Comparison of ENCODE assay signal across 8 cellular contexts in the genomic region with DNA sequence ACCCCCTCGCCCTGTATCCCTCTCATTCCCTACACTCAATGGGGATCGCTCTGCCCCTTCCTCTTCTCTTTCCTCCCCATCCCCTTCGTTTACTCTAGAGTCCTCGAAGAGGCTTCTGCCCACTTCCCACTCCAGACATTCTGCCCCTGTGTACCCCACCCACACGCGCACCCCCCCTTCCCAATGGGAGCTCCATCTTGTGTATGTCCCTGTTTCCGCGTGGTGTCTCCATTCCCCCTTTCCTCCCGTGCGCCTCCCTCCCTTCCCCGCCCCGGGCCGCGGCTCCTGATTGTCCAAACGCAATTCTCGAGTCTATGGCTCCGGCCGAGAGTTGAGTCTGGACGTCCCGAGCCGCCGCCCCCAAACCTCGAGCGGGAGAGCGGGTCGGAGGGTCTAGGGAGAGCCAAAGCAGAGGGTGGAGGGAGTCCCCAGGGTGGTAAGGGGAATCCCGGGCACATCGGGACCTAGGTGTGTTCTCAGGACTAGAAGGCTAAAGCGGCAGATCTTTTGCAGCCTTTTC. TPM values are rescaled to one million over a fixed set of nuclear protein-coding genes. Genes with fewer than 3 reads are reported as not detected.
A peak's percentile ranks its signal among the peaks of the same experiment; 100 is the strongest.
DNase-seq lines count a peak whose midpoint lies in the region; ATAC-seq, FAIRE-seq and TF ChIP-seq lines count a peak whose summit lies in the region.

No MANE protein-coding gene starts in this region.

- intact Hi-C loops in K562 (cut with micrococcal nuclease), result no loop called here

- TF ChIP-seq POLR2A in K562 (conservative IDR thresholded peaks at IDR 0.05), result no peak

- H3K79me2 ChIP-seq in DOHH2 (ENCODE audit: control insufficient read depth, low read length) (peaks cover 21% of the 10 kb centered on the region), Loucy (ENCODE audit: insufficient read depth, low read length) (peaks cover 32% of the 10 kb centered on the region; the same call in 1 of the 2 replicates), K562 (ENCODE audit: control insufficient read depth, insufficient read depth, low read length) (peaks cover 44% of the 10 kb centered on the region), smooth muscle cell (ENCODE audit: low read depth) (peaks cover 16% of the 10 kb centered on the region)

- no peak for FAIRE-seq in K562 (lab: Jason Lieb, UNC)

- H3K36me3 ChIP-seq in DOHH2 (ENCODE audit: control insufficient read depth, low read length) (peaks cover 26% of the 10 kb centered on the region), Loucy (ENCODE audit: insufficient read depth, low read length) (peaks cover 9% of the 10 kb centered on the region; the same call in 1 of the 2 replicates), K562 (ENCODE audit: control insufficient read depth, insufficient read depth, low read length) (peaks cover 50% of the 10 kb centered on the region), smooth muscle cell (ENCODE audit: low read depth) (peaks cover under 1% of the 10 kb centered on the region)

- CTCF ChIA-PET in K562 (lab: Yijun Ruan, JAX; ENCODE audit: low intra/inter-chr PET ratio), result no interaction called here

- H2AFZ ChIP-seq in Loucy (ENCODE audit: low read length) (peak overlapping the region; percentile 83), K562 (ENCODE audit: low read depth, low read length) (peak overlapping the region; percentile 82), smooth muscle cell (ENCODE audit: low read depth) (peak overlapping the region; percentile 45)

- under 1% methylated on average over 19 of the region's 29 CpGs for WGBS in K562 (ENCODE audit: insufficient coverage, low coverage, missing lambda C conversion rate)
- WGBS in smooth muscle cell (ENCODE audit: low lambda C conversion rate), result 1% methylated on average over 16 of the region's 29 CpGs

- H3K27ac ChIP-seq in DOHH2 (ENCODE audit: low read depth, low read length) (peak overlapping the region; percentile 64), K562 (ENCODE audit: extremely low read depth, low read depth, low read length) (peak overlapping the region; percentile 95), smooth muscle cell (ENCODE audit: low read depth) (peak overlapping the region; percentile 94)

- H4K20me1 ChIP-seq in DOHH2 (ENCODE audit: control insufficient read depth, insufficient read depth, low read depth, low read length) (no peaks in the 10 kb centered on the region; the same call in 1 of the 2 replicates), Loucy (ENCODE audit: insufficient read depth, low read length, poor library complexity, severe bottlenecking) (peaks cover 10% of the 10 kb centered on the region), K562 (replicated peaks; ENCODE audit: control insufficient read depth, insufficient read depth, low read length) (peaks cover 6% of the 10 kb centered on the region; the same call in 1 of the 2 replicates), smooth muscle cell (ENCODE audit: low read depth) (peaks cover 23% of the 10 kb centered on the region)

- H3K4me2 ChIP-seq in DOHH2 (ENCODE audit: low read length) (peak overlapping the region; percentile 99), Loucy (ENCODE audit: low read depth, low read length, poor library complexity, severe bottlenecking) (peak overlapping the region; percentile 98), K562 (ENCODE audit: insufficient read depth, low read length) (peak overlapping the region; percentile 87), smooth muscle cell (peak overlapping the region; percentile 95)

- H3K9me1 ChIP-seq in K562 (ENCODE audit: control insufficient read depth, insufficient read depth, low read length), result peaks cover 3% of the 10 kb centered on the region

- DNase-seq in K562 (ENCODE audit: extremely low read depth in 1 of 4, low spot score in 3 of 4) (peak in 3 of 4 experiments; percentile 46 to 69 (median 62)), smooth muscle cell (lab: John Stamatoyannopoulos, UW; ENCODE audit: unreplicated experiment) (no peak), foreskin melanocyte (no peak), middle frontal gyrus (ENCODE audit: extremely low spot score, low spot score) (no peak)

- in situ Hi-C loops in K562 (cut with MboI), result no loop called here

- H3K27me3 ChIP-seq in DOHH2 (ENCODE audit: control insufficient read depth, low read length) (no peaks in the 10 kb centered on the region; the same call in 1 of the 2 replicates), Loucy (ENCODE audit: insufficient read depth, low read length, poor library complexity, severe bottlenecking) (no peaks in the 10 kb centered on the region), K562 (ENCODE audit: control insufficient read depth in 2 of 2, insufficient read depth in 2 of 2, low read length in 2 of 2) (no peaks in the 10 kb centered on the region), smooth muscle cell (ENCODE audit: low read depth) (no peaks in the 10 kb centered on the region)

- TF ChIP-seq CTCF in DOHH2 (IDR thresholded peaks at IDR 0.05; ENCODE audit: low read depth, low read length, poor library complexity, severe bottlenecking) (no peak), Loucy (conservative IDR thresholded peaks at IDR 0.05; ENCODE audit: low read length) (no peak), K562 (IDR thresholded peaks at IDR 0.05 in 2 of 3, conservative IDR thresholded peaks at IDR 0.05 in 1 of 3; ENCODE audit: insufficient read depth in 2 of 3, low read depth in 1 of 3, low read length in 3 of 3) (no peak), smooth muscle cell (IDR thresholded peaks at IDR 0.05; ENCODE audit: borderline replicate concordance, insufficient read depth, poor library complexity, severe bottlenecking) (no peak)

- TF ChIP-seq RAD21 in K562 (CRISPR knock-in tag; conservative IDR thresholded peaks at IDR 0.05 in 1 of 2, IDR thresholded peaks at IDR 0.05 in 1 of 2), result no peak

- H3F3A ChIP-seq in DOHH2 (ENCODE audit: control insufficient read depth, insufficient read depth) (peaks cover 30% of the 10 kb centered on the region), Loucy (ENCODE audit: low read depth) (0 out of 2 replicates have a peak, but pooled peaks cover 3% of the 10 kb centered on the region), smooth muscle cell (ENCODE audit: low read depth) (peaks cover 15% of the 10 kb centered on the region)

- no peaks in the 10 kb centered on the region for H3K9me3 ChIP-seq in DOHH2 (ENCODE audit: control insufficient read depth, insufficient read depth, low read length)
- H3K9me3 ChIP-seq in Loucy (ENCODE audit: insufficient read depth, low read depth, low read length), result no peaks in the 10 kb centered on the region
- no peaks in the 10 kb centered on the region for H3K9me3 ChIP-seq in K562 (replicated peaks; ENCODE audit: control insufficient read depth, insufficient read depth, low read depth, low read length)
- H3K9me3 ChIP-seq in iPS-18c (ENCODE audit: control insufficient read depth, insufficient read depth, low read length), result no peaks in the 10 kb centered on the region
- no peaks in the 10 kb centered on the region for H3K9me3 ChIP-seq in smooth muscle cell (replicated peaks; ENCODE audit: low read depth)

- no TSS peak for BruUV-seq in K562 (replicated peaks; lab: Mats Ljungman, UMichigan)

- H3K9me2 ChIP-seq in DOHH2 (replicated peaks; ENCODE audit: control insufficient read depth, low read length) (no peaks in the 10 kb centered on the region), Loucy (replicated peaks; ENCODE audit: low read depth, low read length) (no peaks in the 10 kb centered on the region)

- peak overlapping the region; percentile 84 for H3K9ac ChIP-seq in Loucy (ENCODE audit: low read depth, low read length, poor library complexity, severe bottlenecking)
- peak overlapping the region; percentile 96 for H3K9ac ChIP-seq in K562 (ENCODE audit: insufficient read depth in 1 of 2, low read depth in 2 of 2, low read length in 2 of 2)
- peak overlapping the region; percentile 98 for H3K9ac ChIP-seq in smooth muscle cell (ENCODE audit: low read depth)

- TF ChIP-seq EP300 in K562 (IDR thresholded peaks at IDR 0.05; ENCODE audit: low read length), result no peak

- ATAC-seq in K562, result peak; percentile 34
- no peak for ATAC-seq in GM21526 (IDR thresholded peaks at IDR 0.05; ENCODE audit: low FRiP score, unreplicated experiment)

- POLR2A ChIA-PET in K562 (lab: Yijun Ruan, JAX), result interaction anchor here (0.6 to 1.8 kb wide), 10 partner anchors 8 to 236 kb away, joined by 3 to 8 read pairs (median 4); partner anchors contain the start of genes B3GALT4, RPS18 and VPS52

- H3K4me3 ChIP-seq in DOHH2 (ENCODE audit: low read length) (peak overlapping the region; percentile 94), Loucy (ENCODE audit: low read length, poor library complexity, severe bottlenecking) (peak overlapping the region; percentile 79), K562 (peak overlapping the region; percentile 90), iPS-18c (ENCODE audit: insufficient read depth, low read depth, low read length) (peak overlapping the region; percentile 85), smooth muscle cell (peak overlapping the region; percentile 83)

- H3K4me1 ChIP-seq in DOHH2 (ENCODE audit: control insufficient read depth, low read length), result peaks cover 39% of the 10 kb centered on the region
- H3K4me1 ChIP-seq in Loucy (ENCODE audit: insufficient read depth, low read length, poor library complexity, severe bottlenecking), result peaks cover 39% of the 10 kb centered on the region
- H3K4me1 ChIP-seq in K562 (replicated peaks in 1 of 2; ENCODE audit: control insufficient read depth in 2 of 2, insufficient read depth in 2 of 2, low read length in 2 of 2), result peaks cover 33 to 61% of the 10 kb centered on the region in 2 experiments
- H3K4me1 ChIP-seq in smooth muscle cell (ENCODE audit: low read depth), result peaks cover 33% of the 10 kb centered on the region

RNA-seq across cellular contexts. Expression of gene RING1, which starts 0.7 kb away (rescaled TPM):
- total RNA-seq in K562 (2011; cell fraction: chromatin; rRNA removed; ENCODE audit: low replicate concordance), result 19.1 and 48.9 TPM in 2 replicates
- 35.5 and 38.2 TPM in 2 replicates for total RNA-seq in K562 (2011; cell fraction: nucleolus; rRNA removed)
- total RNA-seq in K562 (2011; cell fraction: nucleoplasm; rRNA removed), result 24.5 and 29.3 TPM in 2 replicates
- total RNA-seq in K562 (2014; rRNA removed), result 40.2 and 50.0 TPM in 2 replicates
- total RNA-seq in K562 (2014; rRNA removed; fragmentation: Illumina TruSeq; extraction: Trizol), result 24.6 and 27.5 TPM in 2 replicates
- total RNA-seq in K562 (2015; rRNA removed; fragmentation: Illumina TruSeq; extraction: Trizol), result 32.8 and 36.9 TPM in 2 replicates
- 45.2 and 52.0 TPM in 2 replicates for total RNA-seq in K562 (2021)
- 28.7 and 32.3 TPM in 2 replicates for polyA plus RNA-seq in K562 (2011; rRNA removed)
- polyA plus RNA-seq in K562 (2011; cell fraction: cytosol; rRNA removed), result 32.0 and 49.7 TPM in 2 replicates
- polyA plus RNA-seq in K562 (2011; cell fraction: nucleus; rRNA removed), result 71.2 and 99.4 TPM in 2 replicates
- polyA plus RNA-seq in K562 (2012), result 53.8 and 61.3 TPM in 2 replicates
- 44.2 and 45.4 TPM in 2 replicates for polyA plus RNA-seq in K562 (2014; fragmentation: Illumina TruSeq; extraction: Trizol)
- 1 to 10 TPM; 4.2 to 4.8 TPM for polyA plus RNA-seq in K562 (2014; fragmentation: Nextera tagmentation; extraction: Ambion mirVana)
- 54.4 and 59.1 TPM in 2 replicates for polyA plus RNA-seq in K562 (2014; rRNA removed)
- 9.4 and 21.5 TPM in 2 replicates for polyA minus RNA-seq in K562 (2011; rRNA and poly(A)+ RNA removed)
- polyA minus RNA-seq in K562 (2011; cell fraction: cytosol; rRNA and poly(A)+ RNA removed), result 13.9 and 17.4 TPM in 2 replicates
- 5.3 and 8.9 TPM in 2 replicates for polyA minus RNA-seq in K562 (2011; cell fraction: nucleus; rRNA and poly(A)+ RNA removed)
- total RNA-seq in smooth muscle cell, result 23.4 and 32.2 TPM in 2 replicates
- polyA plus RNA-seq in smooth muscle cell, result 31.6 and 35.1 TPM in 2 replicates

RNA-seq across cellular contexts. Expression of gene HSD17B8, which starts 3.2 kb away (rescaled TPM):
- 8.8 and 25.7 TPM in 2 replicates for total RNA-seq in K562 (2011; cell fraction: chromatin; rRNA removed; ENCODE audit: low replicate concordance)
- 26.0 and 28.7 TPM in 2 replicates for total RNA-seq in K562 (2011; cell fraction: nucleolus; rRNA removed)
- total RNA-seq in K562 (2011; cell fraction: nucleoplasm; rRNA removed), result 17.3 and 18.1 TPM in 2 replicates
- total RNA-seq in K562 (2014; rRNA removed) (32.5 and 38.9 TPM in 2 replicates), K562 (2014; rRNA removed; fragmentation: Illumina TruSeq; extraction: Trizol) (12.4 and 14.2 TPM in 2 replicates), K562 (2015; rRNA removed; fragmentation: Illumina TruSeq; extraction: Trizol) (8.1 and 10.0 TPM in 2 replicates), K562 (2021) (20.5 and 22.0 TPM in 2 replicates), smooth muscle cell (2.9 and 4.9 TPM in 2 replicates)
- polyA plus RNA-seq in K562 (2011; rRNA removed) (15.6 and 30.3 TPM in 2 replicates), K562 (2014; fragmentation: Illumina TruSeq; extraction: Trizol) (10.3 and 13.6 TPM in 2 replicates), K562 (2014; fragmentation: Nextera tagmentation; extraction: Ambion mirVana) (1 to 10 TPM; 3.7 to 4.7 TPM), K562 (2014; rRNA removed) (35.2 and 37.3 TPM in 2 replicates), smooth muscle cell (3.7 and 9.6 TPM in 2 replicates)
- 20.6 and 74.0 TPM in 2 replicates for polyA plus RNA-seq in K562 (2011; cell fraction: cytosol; rRNA removed)
- 30.2 and 58.4 TPM in 2 replicates for polyA plus RNA-seq in K562 (2011; cell fraction: nucleus; rRNA removed)
- polyA plus RNA-seq in K562 (2012), result 19.8 and 22.7 TPM in 2 replicates
- polyA minus RNA-seq in K562 (2011; rRNA and poly(A)+ RNA removed), result 6.8 and 15.1 TPM in 2 replicates
- 1.5 and 8.9 TPM in 2 replicates for polyA minus RNA-seq in K562 (2011; cell fraction: cytosol; rRNA and poly(A)+ RNA removed)
- polyA minus RNA-seq in K562 (2011; cell fraction: nucleus; rRNA and poly(A)+ RNA removed), result 7.9 and 9.8 TPM in 2 replicates

RNA-seq across cellular contexts. Expression of gene SLC39A7, which starts 7.0 kb away (rescaled TPM):
- total RNA-seq in K562 (2011; cell fraction: chromatin; rRNA removed; ENCODE audit: low replicate concordance), result 181 and 256 TPM in 2 replicates
- 225 and 235 TPM in 2 replicates for total RNA-seq in K562 (2011; cell fraction: nucleolus; rRNA removed)
- 285 and 295 TPM in 2 replicates for total RNA-seq in K562 (2011; cell fraction: nucleoplasm; rRNA removed)
- total RNA-seq in K562 (2014; rRNA removed), result 154 and 161 TPM in 2 replicates
- 112 and 117 TPM in 2 replicates for total RNA-seq in K562 (2014; rRNA removed; fragmentation: Illumina TruSeq; extraction: Trizol)
- 121 and 122 TPM in 2 replicates for total RNA-seq in K562 (2015; rRNA removed; fragmentation: Illumina TruSeq; extraction: Trizol)
- 133 and 159 TPM in 2 replicates for total RNA-seq in K562 (2021)
- 112 and 116 TPM in 2 replicates for polyA plus RNA-seq in K562 (2011; rRNA removed)
- polyA plus RNA-seq in K562 (2011; cell fraction: cytosol; rRNA removed), result 129 and 140 TPM in 2 replicates
- polyA plus RNA-seq in K562 (2011; cell fraction: nucleus; rRNA removed), result 120 and 135 TPM in 2 replicates
- 150 and 152 TPM in 2 replicates for polyA plus RNA-seq in K562 (2012)
- polyA plus RNA-seq in K562 (2014; fragmentation: Illumina TruSeq; extraction: Trizol), result 169 and 222 TPM in 2 replicates
- polyA plus RNA-seq in K562 (2014; fragmentation: Nextera tagmentation; extraction: Ambion mirVana), result 10 to 100 TPM; 21.7 to 23.5 TPM
- 150 and 169 TPM in 2 replicates for polyA plus RNA-seq in K562 (2014; rRNA removed)
- 85.9 and 92.0 TPM in 2 replicates for polyA minus RNA-seq in K562 (2011; rRNA and poly(A)+ RNA removed)
- polyA minus RNA-seq in K562 (2011; cell fraction: cytosol; rRNA and poly(A)+ RNA removed), result 44.7 and 50.8 TPM in 2 replicates
- 42.8 and 74.4 TPM in 2 replicates for polyA minus RNA-seq in K562 (2011; cell fraction: nucleus; rRNA and poly(A)+ RNA removed)
- 112 and 140 TPM in 2 replicates for total RNA-seq in smooth muscle cell
- 87.2 and 89.5 TPM in 2 replicates for polyA plus RNA-seq in smooth muscle cell

RNA-seq across cellular contexts. Expression of gene RXRB, which starts 7.2 kb away (rescaled TPM):
- total RNA-seq in K562 (2011; cell fraction: chromatin; rRNA removed; ENCODE audit: low replicate concordance), result 106 and 228 TPM in 2 replicates
- 118 and 121 TPM in 2 replicates for total RNA-seq in K562 (2011; cell fraction: nucleolus; rRNA removed)
- total RNA-seq in K562 (2011; cell fraction: nucleoplasm; rRNA removed), result 116 TPM in 2 replicates
- total RNA-seq in K562 (2014; rRNA removed) (18.4 and 18.9 TPM in 2 replicates), K562 (2014; rRNA removed; fragmentation: Illumina TruSeq; extraction: Trizol) (8.5 and 9.7 TPM in 2 replicates), K562 (2015; rRNA removed; fragmentation: Illumina TruSeq; extraction: Trizol) (13.2 and 14.6 TPM in 2 replicates), K562 (2021) (30.3 and 33.9 TPM in 2 replicates), smooth muscle cell (24.3 and 25.7 TPM in 2 replicates)
- polyA plus RNA-seq in K562 (2011; rRNA removed) (32.6 and 57.5 TPM in 2 replicates), K562 (2014; fragmentation: Illumina TruSeq; extraction: Trizol) (28.4 and 29.9 TPM in 2 replicates), K562 (2014; fragmentation: Nextera tagmentation; extraction: Ambion mirVana) (1 to 10 TPM in 1 of 2 experiments, under 1 TPM in 1; 0.76 to 2.1 TPM), K562 (2014; rRNA removed) (25.8 and 35.5 TPM in 2 replicates), smooth muscle cell (28.2 and 33.7 TPM in 2 replicates)
- 26.3 and 30.2 TPM in 2 replicates for polyA plus RNA-seq in K562 (2011; cell fraction: cytosol; rRNA removed)
- 207 and 268 TPM in 2 replicates for polyA plus RNA-seq in K562 (2011; cell fraction: nucleus; rRNA removed)
- 32.0 and 41.3 TPM in 2 replicates for polyA plus RNA-seq in K562 (2012)
- 26.8 and 31.2 TPM in 2 replicates for polyA minus RNA-seq in K562 (2011; rRNA and poly(A)+ RNA removed)
- polyA minus RNA-seq in K562 (2011; cell fraction: cytosol; rRNA and poly(A)+ RNA removed), result 16.5 and 20.0 TPM in 2 replicates
- 24.8 and 43.4 TPM in 2 replicates for polyA minus RNA-seq in K562 (2011; cell fraction: nucleus; rRNA and poly(A)+ RNA removed)

RNA-seq across cellular contexts. Expression of gene COL11A2, which starts 15.4 kb away (rescaled TPM):
- total RNA-seq in K562 (2011; cell fraction: chromatin; rRNA removed; ENCODE audit: low replicate concordance), result 0.30 and 2.2 TPM in 2 replicates
- total RNA-seq in K562 (2011; cell fraction: nucleolus; rRNA removed), result 0.83 and 1.1 TPM in 2 replicates
- total RNA-seq in K562 (2011; cell fraction: nucleoplasm; rRNA removed), result 0.92 and 0.95 TPM in 2 replicates
- 0.05 and 0.37 TPM in 2 replicates for total RNA-seq in K562 (2014; rRNA removed)
- 0.04 TPM in 1 of 2 replicates, not detected in the other for total RNA-seq in K562 (2014; rRNA removed; fragmentation: Illumina TruSeq; extraction: Trizol)
- total RNA-seq in K562 (2015; rRNA removed; fragmentation: Illumina TruSeq; extraction: Trizol), result 0.15 and 0.22 TPM in 2 replicates
- 0.16 and 0.35 TPM in 2 replicates for total RNA-seq in K562 (2021)
- 0.13 and 0.61 TPM in 2 replicates for polyA plus RNA-seq in K562 (2011; rRNA removed)
- 0.13 and 0.15 TPM in 2 replicates for polyA plus RNA-seq in K562 (2011; cell fraction: cytosol; rRNA removed)
- polyA plus RNA-seq in K562 (2011; cell fraction: nucleus; rRNA removed), result 2.1 and 3.4 TPM in 2 replicates
- 0.26 and 1.00 TPM in 2 replicates for polyA plus RNA-seq in K562 (2012)
- 0.06 and 0.11 TPM in 2 replicates for polyA plus RNA-seq in K562 (2014; fragmentation: Illumina TruSeq; extraction: Trizol)
- under 1 TPM in 1 of 2 experiments, not detected in 1; 0.04 TPM for polyA plus RNA-seq in K562 (2014; fragmentation: Nextera tagmentation; extraction: Ambion mirVana)
- 0.19 and 0.32 TPM in 2 replicates for polyA plus RNA-seq in K562 (2014; rRNA removed)
- polyA minus RNA-seq in K562 (2011; rRNA and poly(A)+ RNA removed), result not detected in 2 replicates
- not detected in 2 replicates for polyA minus RNA-seq in K562 (2011; cell fraction: cytosol; rRNA and poly(A)+ RNA removed)
- 0.27 and 0.89 TPM in 2 replicates for polyA minus RNA-seq in K562 (2011; cell fraction: nucleus; rRNA and poly(A)+ RNA removed)
- total RNA-seq in smooth muscle cell, result 0.36 and 1.1 TPM in 2 replicates
- 1.2 and 1.5 TPM in 2 replicates for polyA plus RNA-seq in smooth muscle cell

Comparison
In these comparisons a context has a peak if more than half of its experiments do, and no peak if none do; other contexts are left out.
1. DNase-seq: peak in K562 (3 of 4); none in smooth muscle cell (single experiment), foreskin melanocyte (single experiment) and middle frontal gyrus (single experiment).
2. Peak in every context shown above with its lines, with median percentiles within 50 percentile points of each other: H3K27ac ChIP-seq, H3K4me2 ChIP-seq, H3K4me3 ChIP-seq, H2AFZ ChIP-seq and H3K9ac ChIP-seq.